Comparison of ENCODE assay signal across 16 cellular contexts in genomic region chr1:39647247-39647646, GRCh38. TPM values are rescaled to one million over a fixed set of nuclear protein-coding genes. Genes with fewer than 3 reads are reported as not detected.
A peak's percentile ranks its signal among the peaks of the same experiment; 100 is the strongest.
DNase-seq lines count a peak whose midpoint lies in the region; ATAC-seq and TF ChIP-seq lines count a peak whose summit lies in the region.
"Had no signal": no experiment of that assay in that cellular context is flagged by ENCODE, and none has a peak within 500 bp of the region (broad histone marks: within the 10 kb centered on the region; RNA-seq: fewer than 3 reads in every experiment).

No MANE protein-coding gene starts in this region.

- H3K14ac ChIP-seq in IMR-90 (replicated peaks; ENCODE audit: low read depth, low read length): no peak overlapping the region

- no peaks in the 10 kb centered on the region for H3K36me3 Mint-ChIP-seq in nephron progenitor cell (ENCODE audit: low read depth)
- H3K36me3 Mint-ChIP-seq in naive thymus-derived CD4-positive, alpha-beta T cell: no peaks in the 10 kb centered on the region
- H3K36me3 Mint-ChIP-seq: natural killer cell treated with Interleukin-12 subunit alpha and Interleukin-12 subunit beta and Interleukin-15 and Interleukin-18, amount 100 ng/mL, for 72 hours had no signal

- POLR2A ChIA-PET in IMR-90 (lab: Charles Lee; ENCODE audit: unreplicated experiment): no interaction called here
- POLR2A ChIA-PET in naive thymus-derived CD4-positive, alpha-beta T cell (lab: Charles Lee): no interaction called here

- H3K27me3 ChIP-seq in IMR-90 (ENCODE audit: control insufficient read depth, insufficient read depth, low read length) (peaks cover 2% of the 10 kb centered on the region; the same call in 1 of the 2 replicates), thoracic aorta (replicated peaks; ENCODE audit: insufficient read depth) (no peaks in the 10 kb centered on the region), foreskin keratinocyte (peaks cover 9% of the 10 kb centered on the region)
- H3K27me3 ChIP-seq in naive thymus-derived CD4-positive, alpha-beta T cell (ENCODE audit: control insufficient read depth in 2 of 2, insufficient read depth in 2 of 2, low read length in 2 of 2): no peaks in the 10 kb centered on the region
- H3K27me3 ChIP-seq: right lobe of liver had no signal

- no peak overlapping the region for H3K9ac ChIP-seq in IMR-90 (ENCODE audit: low read depth, low read length)

- H3K9me3 Mint-ChIP-seq in nephron progenitor cell: no peaks in the 10 kb centered on the region
- H3K9me3 Mint-ChIP-seq in naive thymus-derived CD4-positive, alpha-beta T cell: peaks cover 0 to 3% (median 0%) of the 10 kb centered on the region in 11 donors
- H3K9me3 Mint-ChIP-seq: natural killer cell treated with Interleukin-12 subunit alpha and Interleukin-12 subunit beta and Interleukin-15 and Interleukin-18, amount 100 ng/mL, for 72 hours had no signal

- no peak for TF ChIP-seq RAD21 in IMR-90 (IDR thresholded peaks at IDR 0.05; ENCODE audit: low read length)

- H3K9me3 ChIP-seq in IMR-90 (ENCODE audit: control insufficient read depth, insufficient read depth, low read length) (no peaks in the 10 kb centered on the region), thoracic aorta (no peaks in the 10 kb centered on the region)
- H3K9me3 ChIP-seq in naive thymus-derived CD4-positive, alpha-beta T cell (ENCODE audit: control insufficient read depth in 2 of 3, low read length in 3 of 3): no peaks in the 10 kb centered on the region
- H3K9me3 ChIP-seq: HAP-1, right lobe of liver had no signal

- H3K4me3 ChIP-seq in IMR-90 (ENCODE audit: insufficient read depth, low read depth, low read length) (no peak overlapping the region), thoracic aorta (no peak overlapping the region)
- no peak overlapping the region for H3K4me3 ChIP-seq in naive thymus-derived CD4-positive, alpha-beta T cell (ENCODE audit: low read length)
- H3K4me3 ChIP-seq: HAP-1, right lobe of liver had no signal

- H4K91ac ChIP-seq in IMR-90 (ENCODE audit: insufficient read depth, low read depth, low read length): no peak overlapping the region; the same call in 1 of the 2 replicates

- H4K8ac ChIP-seq in IMR-90 (ENCODE audit: low read depth in 2 of 2, low read length in 2 of 2): peak overlapping the region; percentile 40 to 71; a peak in 2 of 4 replicates

- H2AK9ac ChIP-seq in IMR-90 (replicated peaks; ENCODE audit: low read depth, low read length, poor library complexity): no peak overlapping the region

- no peak overlapping the region for H3K4me3 Mint-ChIP-seq in nephron progenitor cell
- H3K4me3 Mint-ChIP-seq in naive thymus-derived CD4-positive, alpha-beta T cell: no peak overlapping the region
- H3K4me3 Mint-ChIP-seq: natural killer cell treated with Interleukin-12 subunit alpha and Interleukin-12 subunit beta and Interleukin-15 and Interleukin-18, amount 100 ng/mL, for 72 hours had no signal

- no peak overlapping the region for H3K56ac ChIP-seq in IMR-90 (ENCODE audit: extremely low read depth, insufficient read depth, low read length)

- peaks cover 6% of the 10 kb centered on the region for H3K27me3 Mint-ChIP-seq in nephron progenitor cell (ENCODE audit: low read depth, poor library complexity)
- peaks cover 0 to 19% (median 0%) of the 10 kb centered on the region in 5 donors for H3K27me3 Mint-ChIP-seq in naive thymus-derived CD4-positive, alpha-beta T cell

- no peak overlapping the region for H3K23ac ChIP-seq in IMR-90 (ENCODE audit: low read depth, low read length)

- dilution Hi-C loops in IMR-90 (cut with HindIII; ENCODE audit: low sequenced_read_pairs, unreplicated experiment): no loop called here

- H3K27ac ChIP-seq in IMR-90 (ENCODE audit: insufficient read depth, low read length): no peak overlapping the region
- peak overlapping the region; percentile 84 for H3K27ac ChIP-seq in caudate nucleus (ENCODE audit: low read depth, low read length)
- peak overlapping the region; percentile 76 to 81 for H3K27ac ChIP-seq in thoracic aorta
- no peak overlapping the region for H3K27ac ChIP-seq in foreskin keratinocyte
- H3K27ac ChIP-seq in naive thymus-derived CD4-positive, alpha-beta T cell (ENCODE audit: low read depth, low read length): no peak overlapping the region
- H3K27ac ChIP-seq: right lobe of liver had no signal

- TF ChIP-seq POLR2A in IMR-90 (IDR thresholded peaks at IDR 0.05; ENCODE audit: low read depth, low read length): no peak

- DNase-seq in IMR-90: no peak
- no peak for DNase-seq in caudate nucleus (lab: John Stamatoyannopoulos, UW)
- DNase-seq in nephron progenitor cell: no peak
- no peak for DNase-seq in thoracic aorta (ENCODE audit: low spot score)
- DNase-seq in foreskin keratinocyte: no peak
- no peak for DNase-seq in naive thymus-derived CD4-positive, alpha-beta T cell
- no peak for DNase-seq in HK-2 (ENCODE audit: unreplicated experiment)
- DNase-seq: activated gamma-delta T cell treated with Interleukin-2 at 50 U/mL for 16 hours; NCI-H1048; right lobe of liver; stimulated activated CD4-positive, alpha-beta T cell treated with anti-CD3 and anti-CD28 coated beads, Interleukin-4, amount 100 ng/mL, for 24 hours; T-helper 2 cell had no signal

- peaks cover 13% of the 10 kb centered on the region for H3K4me1 ChIP-seq in IMR-90 (ENCODE audit: control insufficient read depth, insufficient read depth, low read length)
- peaks cover 8 to 52% of the 10 kb centered on the region in 2 donors for H3K4me1 ChIP-seq in thoracic aorta (ENCODE audit: control insufficient read depth in 1 of 2, low read depth in 2 of 2)
- no peaks in the 10 kb centered on the region for H3K4me1 ChIP-seq in foreskin keratinocyte
- H3K4me1 ChIP-seq in naive thymus-derived CD4-positive, alpha-beta T cell (ENCODE audit: control insufficient read depth in 2 of 2, insufficient read depth in 2 of 2, low read length in 2 of 2): no peaks in the 10 kb centered on the region
- H3K4me1 ChIP-seq: HAP-1, right lobe of liver had no signal

- in situ Hi-C loops in IMR-90 (cut with MboI; ENCODE audit: low sequenced_read_pairs): no loop called here

- peak overlapping the region; percentile 28; the same call in 1 of the 2 replicates for H3K18ac ChIP-seq in IMR-90 (ENCODE audit: low read depth, low read length)

- H3K36me3 ChIP-seq in IMR-90 (ENCODE audit: control insufficient read depth, insufficient read depth, low read length) (no peaks in the 10 kb centered on the region), thoracic aorta (no peaks in the 10 kb centered on the region)
- no peaks in the 10 kb centered on the region for H3K36me3 ChIP-seq in naive thymus-derived CD4-positive, alpha-beta T cell (ENCODE audit: control insufficient read depth in 2 of 3, insufficient read depth in 3 of 3, low read length in 3 of 3)
- H3K36me3 ChIP-seq: HAP-1, right lobe of liver had no signal

- no CpG with 5 or more reads among the region's 3 CpGs for WGBS in IMR-90 (ENCODE audit: extremely low coverage in 2 of 2, insufficient read length in 1 of 2), 2 experiments

- no peak overlapping the region for H2BK20ac ChIP-seq in IMR-90 (ENCODE audit: low read depth, low read length)

- no peak overlapping the region for H2BK5ac ChIP-seq in IMR-90 (ENCODE audit: low read depth, low read length, poor library complexity, severe bottlenecking)

- no TSS peak for BruUV-seq in IMR-90 (replicated peaks; lab: Mats Ljungman, UMichigan)

- H2AFZ ChIP-seq in IMR-90 (replicated peaks; ENCODE audit: low read length, poor library complexity): peak overlapping the region; percentile 36

- H3K4me2 ChIP-seq in IMR-90 (ENCODE audit: low read depth, low read length): no peak overlapping the region

- H2BK15ac ChIP-seq in IMR-90 (ENCODE audit: low read depth, low read length): no peak overlapping the region

- CTCF ChIA-PET in IMR-90 (lab: Yijun Ruan, JAX): interaction anchor here (0.6 to 1.8 kb wide), 4 partner anchors 10 to 452 kb away, joined by 3 to 15 read pairs (median 4); no protein-coding TSS in a partner anchor
- CTCF ChIA-PET in naive thymus-derived CD4-positive, alpha-beta T cell (lab: Charles Lee): interaction anchor here (0.5 to 2.4 kb wide), 3 partner anchors 12 to 703 kb away, joined by 3 to 9 read pairs (median 4); no protein-coding TSS in a partner anchor

- TF ChIP-seq CTCF in IMR-90 (conservative IDR thresholded peaks at IDR 0.05; ENCODE audit: low read depth, low read length) (no peak), nephron progenitor cell (IDR thresholded peaks at IDR 0.05) (no peak), thoracic aorta (IDR thresholded peaks at IDR 0.05) (no peak), foreskin keratinocyte (conservative IDR thresholded peaks at IDR 0.05) (no peak)

- peak overlapping the region; percentile 8; the same call in 1 of the 2 replicates for H3K4ac ChIP-seq in IMR-90 (ENCODE audit: low read depth, low read length)

- H2AK5ac ChIP-seq in IMR-90 (ENCODE audit: low read depth, low read length): peak overlapping the region; percentile 38; the same call in 1 of the 2 replicates

- ATAC-seq in IMR-90 (ENCODE audit: low read depth): no peak
- ATAC-seq in thoracic aorta (ENCODE audit: insufficient number of reproducible peaks, low FRiP score, low read depth): no peak
- no peak for ATAC-seq in HG02642 (IDR thresholded peaks at IDR 0.05; ENCODE audit: poor library complexity, unreplicated experiment)
- no peak for ATAC-seq in foreskin keratinocyte
- ATAC-seq in naive thymus-derived CD4-positive, alpha-beta T cell: no peak
- ATAC-seq: activated CD4-positive, CD25-positive, alpha-beta regulatory T cell treated with anti-CD3 and anti-CD28 coated beads, Interleukin-2, amount 50 U/mL, for 24 hours; natural killer cell treated with Interleukin-12 subunit alpha and Interleukin-12 subunit beta and Interleukin-15 and Interleukin-18, amount 100 ng/mL, for 72 hours had no signal

- H3K79me1 ChIP-seq in IMR-90 (ENCODE audit: low read depth in 1 of 2, low read length in 2 of 2): no peaks in the 10 kb centered on the region

- H3K4me1 Mint-ChIP-seq in nephron progenitor cell: peaks cover 51% of the 10 kb centered on the region
- H3K4me1 Mint-ChIP-seq in naive thymus-derived CD4-positive, alpha-beta T cell: no peaks in the 10 kb centered on the region

- H2BK120ac ChIP-seq in IMR-90 (ENCODE audit: low read depth, low read length): no peak overlapping the region

- peak overlapping the region; percentile 95 for H3K27ac Mint-ChIP-seq in nephron progenitor cell
- H3K27ac Mint-ChIP-seq in naive thymus-derived CD4-positive, alpha-beta T cell: no peak overlapping the region
- H3K27ac Mint-ChIP-seq: natural killer cell treated with Interleukin-12 subunit alpha and Interleukin-12 subunit beta and Interleukin-15 and Interleukin-18, amount 100 ng/mL, for 72 hours had no signal

- intact Hi-C loops in IMR-90 (cut with micrococcal nuclease): no loop called here
- intact Hi-C loops in naive thymus-derived CD4-positive, alpha-beta T cell (cut with micrococcal nuclease): no loop called here

- H3K9me1 ChIP-seq in IMR-90 (ENCODE audit: insufficient read depth, low read length): 0 out of 2 replicates have a peak, but pooled peaks cover 7% of the 10 kb centered on the region

- H4K20me1 ChIP-seq in IMR-90 (ENCODE audit: insufficient read depth, low read length): no peaks in the 10 kb centered on the region

- H4K5ac ChIP-seq in IMR-90 (ENCODE audit: low read depth, low read length): peak overlapping the region; percentile 23; the same call in 1 of the 2 replicates

RNA-seq across cellular contexts. Expression of gene HEYL, which starts 7.8 kb away (rescaled TPM):
- total RNA-seq in IMR-90 (2012; rRNA removed): not detected in 2 replicates
- polyA plus RNA-seq in IMR-90 (2012; rRNA removed): 0.02 TPM in 1 of 2 replicates, not detected in the other
- 0.01 and 0.07 TPM in 2 replicates for polyA plus RNA-seq in IMR-90 (2012; cell fraction: cytosol; rRNA removed)
- polyA plus RNA-seq in IMR-90 (2012; cell fraction: nucleus; rRNA removed; ENCODE audit: low replicate concordance): 0.29 and 0.81 TPM in 2 replicates
- total RNA-seq in thoracic aorta: 10 to 100 TPM; 45.6 to 91.2 TPM
- 0.03 TPM in 1 of 2 replicates, not detected in the other for total RNA-seq in foreskin keratinocyte
- polyA plus RNA-seq in foreskin keratinocyte: 0.06 TPM in 1 of 2 replicates, not detected in the other
- total RNA-seq in naive thymus-derived CD4-positive, alpha-beta T cell: under 1 TPM in 2 of 5 experiments, not detected in 3; 0.08 to 0.16 TPM
- under 1 TPM in 1 of 2 donors, not detected in 1; 0.18 TPM for polyA plus RNA-seq in naive thymus-derived CD4-positive, alpha-beta T cell
- total RNA-seq: natural killer cell treated with Interleukin-12 subunit alpha and Interleukin-12 subunit beta and Interleukin-15 and Interleukin-18, amount 100 ng/mL, for 72 hours had no signal

RNA-seq across cellular contexts. Expression of gene NT5C1A, which starts 24.7 kb away (rescaled TPM):
- not detected in 2 replicates for total RNA-seq in IMR-90 (2012; rRNA removed)
- not detected in 2 replicates for polyA plus RNA-seq in IMR-90 (2012; rRNA removed)
- not detected in 2 replicates for polyA plus RNA-seq in IMR-90 (2012; cell fraction: cytosol; rRNA removed)
- not detected in 2 replicates for polyA plus RNA-seq in IMR-90 (2012; cell fraction: nucleus; rRNA removed; ENCODE audit: low replicate concordance)
- total RNA-seq in thoracic aorta: 1 to 10 TPM in 1 of 2 donors, not detected in 1; 2.8 TPM
- total RNA-seq in foreskin keratinocyte: not detected in 2 replicates
- polyA plus RNA-seq in foreskin keratinocyte: not detected in 2 replicates
- under 1 TPM in 3 of 5 experiments, not detected in 2; 0.37 to 0.92 (median 0.65) TPM for total RNA-seq in naive thymus-derived CD4-positive, alpha-beta T cell
- polyA plus RNA-seq in naive thymus-derived CD4-positive, alpha-beta T cell: not detected
- total RNA-seq: right lobe of liver had no signal

RNA-seq across cellular contexts. Expression of gene HPCAL4, which starts 44.0 kb away (rescaled TPM):
- total RNA-seq in IMR-90 (2012; rRNA removed): not detected in 2 replicates
- 0.02 TPM in 1 of 2 replicates, not detected in the other for polyA plus RNA-seq in IMR-90 (2012; rRNA removed)
- polyA plus RNA-seq in IMR-90 (2012; cell fraction: cytosol; rRNA removed): not detected in 2 replicates
- not detected in 2 replicates for polyA plus RNA-seq in IMR-90 (2012; cell fraction: nucleus; rRNA removed; ENCODE audit: low replicate concordance)
- under 1 TPM in 1 of 2 donors, not detected in 1; 0.35 TPM for total RNA-seq in thoracic aorta
- total RNA-seq in foreskin keratinocyte: not detected in 2 replicates
- polyA plus RNA-seq in foreskin keratinocyte: not detected in 2 replicates
- total RNA-seq in naive thymus-derived CD4-positive, alpha-beta T cell: 10 to 100 TPM in 4 of 5 experiments, 1 to 10 TPM in 1; 2.9 to 49.0 (median 18.7) TPM
- polyA plus RNA-seq in naive thymus-derived CD4-positive, alpha-beta T cell: 1 to 10 TPM; 3.6 to 9.4 TPM
- total RNA-seq: right lobe of liver had no signal

Comparison
In these comparisons a context has a peak if more than half of its experiments do, and no peak if none do; other contexts are left out.
1. H3K27ac ChIP-seq: peak in caudate nucleus (single experiment) and thoracic aorta (2 of 2); none in IMR-90 (single experiment), foreskin keratinocyte (single experiment) and naive thymus-derived CD4-positive, alpha-beta T cell (single experiment).
2. RNA of gene HEYL, which starts 7.8 kb away (total RNA-seq): 45.6 to 91.2 TPM in thoracic aorta; 0.08 to 0.16 TPM in naive thymus-derived CD4-positive, alpha-beta T cell, not detected in IMR-90 and 0.03 TPM in foreskin keratinocyte; every median in the first group is over 10 times any median in the second.